8 cellular contexts compared by ENCODE assay signal in genomic region chr11:17386331-17387084, GRCh38. TPM values are rescaled to one million over a fixed set of nuclear protein-coding genes. Genes with fewer than 3 reads are reported as not detected.
DNase-seq lines count a peak whose midpoint lies in the region; ATAC-seq, FAIRE-seq and TF ChIP-seq lines count a peak whose summit lies in the region.

No MANE protein-coding gene starts in this region.

- peaks cover 12% of the 10 kb centered on the region for H3K36me3 ChIP-seq in DOHH2 (ENCODE audit: control insufficient read depth, low read length)
- H3K36me3 ChIP-seq in bronchial epithelial cell (ENCODE audit: control insufficient read depth, insufficient read depth, low read length): no peaks in the 10 kb centered on the region

- DNase-seq in SKM-1 treated with dmso at 0.1 percent for 144 hours (lab: John Stamatoyannopoulos, UW; ENCODE audit: unreplicated experiment): peak; percentile 71
- no peak for DNase-seq in bronchial epithelial cell (ENCODE audit: low read depth)
- DNase-seq in left colon: peak in 1 of 2 donors; percentile 74
- peak in 1 of 2 donors; percentile 70 for DNase-seq in stimulated activated effector memory CD8-positive, alpha-beta T cell treated with anti-CD3 and anti-CD28 coated beads, Interleukin-12 subunit alpha, Interleukin-12 subunit beta, amount 100 ng/mL, for 72 hours (ENCODE audit: low spot score in 2 of 2)
- DNase-seq in epidermal melanocyte (ENCODE audit: insufficient read length, low spot score): no peak

- intact Hi-C loops in left colon (cut with DNase I, micrococcal nuclease): no loop called here

- TF ChIP-seq CTCF in DOHH2 (IDR thresholded peaks at IDR 0.05; ENCODE audit: low read depth, low read length, poor library complexity, severe bottlenecking) (peak; percentile 77), bronchial epithelial cell (IDR thresholded peaks at IDR 0.05; ENCODE audit: insufficient read depth, low read length, severe bottlenecking) (peak; percentile 75)

- peak overlapping the region; percentile 16 to 79 (median 52) for H3K4me3 Mint-ChIP-seq in IgD-negative memory B cell
- no peak overlapping the region for H3K4me3 Mint-ChIP-seq in stimulated activated effector memory CD8-positive, alpha-beta T cell treated with anti-CD3 and anti-CD28 coated beads, Interleukin-12 subunit alpha, Interleukin-12 subunit beta, amount 100 ng/mL, for 72 hours

- peak overlapping the region; percentile 13 for H3K4me2 ChIP-seq in DOHH2 (ENCODE audit: low read length)

- H3K27ac ChIP-seq in DOHH2 (ENCODE audit: low read depth, low read length): no peak overlapping the region

- H3K9me2 ChIP-seq in DOHH2 (replicated peaks; ENCODE audit: control insufficient read depth, low read length): no peaks in the 10 kb centered on the region

- 0 out of 2 replicates have a peak overlapping the region, but pooled peaks have one; percentile 0 for H3K4me3 ChIP-seq in DOHH2 (ENCODE audit: low read length)
- no peak overlapping the region for H3K4me3 ChIP-seq in bronchial epithelial cell (ENCODE audit: low read depth, low read length)

- no peaks in the 10 kb centered on the region for H3K79me2 ChIP-seq in DOHH2 (ENCODE audit: control insufficient read depth, low read length)

- peaks cover 39% of the 10 kb centered on the region for H3K4me1 ChIP-seq in DOHH2 (ENCODE audit: control insufficient read depth, low read length)

- no peaks in the 10 kb centered on the region for H3K36me3 Mint-ChIP-seq in IgD-negative memory B cell
- H3K36me3 Mint-ChIP-seq in stimulated activated effector memory CD8-positive, alpha-beta T cell treated with anti-CD3 and anti-CD28 coated beads, Interleukin-12 subunit alpha, Interleukin-12 subunit beta, amount 100 ng/mL, for 72 hours: peaks cover 6% of the 10 kb centered on the region

- peak; percentile 44 for ATAC-seq in GM21360 (IDR thresholded peaks at IDR 0.05; ENCODE audit: unreplicated experiment)
- peak; percentile 61 for ATAC-seq in left colon
- ATAC-seq in stimulated activated effector memory CD8-positive, alpha-beta T cell treated with anti-CD3 and anti-CD28 coated beads, Interleukin-12 subunit alpha, Interleukin-12 subunit beta, amount 100 ng/mL, for 72 hours: peak; percentile 56

- H3K4me1 Mint-ChIP-seq in IgD-negative memory B cell: peaks cover 9 to 12% (median 10%) of the 10 kb centered on the region in 3 donors
- peaks cover 13% of the 10 kb centered on the region for H3K4me1 Mint-ChIP-seq in stimulated activated effector memory CD8-positive, alpha-beta T cell treated with anti-CD3 and anti-CD28 coated beads, Interleukin-12 subunit alpha, Interleukin-12 subunit beta, amount 100 ng/mL, for 72 hours

- H3K27me3 Mint-ChIP-seq in IgD-negative memory B cell: no peaks in the 10 kb centered on the region

- no peak overlapping the region for H3K27ac Mint-ChIP-seq in IgD-negative memory B cell
- no peak overlapping the region for H3K27ac Mint-ChIP-seq in stimulated activated effector memory CD8-positive, alpha-beta T cell treated with anti-CD3 and anti-CD28 coated beads, Interleukin-12 subunit alpha, Interleukin-12 subunit beta, amount 100 ng/mL, for 72 hours

- peaks cover 5% of the 10 kb centered on the region; the same call in 1 of the 2 replicates for H3K9me3 ChIP-seq in DOHH2 (ENCODE audit: control insufficient read depth, insufficient read depth, low read length)

- no peaks in the 10 kb centered on the region for H3K9me3 Mint-ChIP-seq in IgD-negative memory B cell
- H3K9me3 Mint-ChIP-seq in stimulated activated effector memory CD8-positive, alpha-beta T cell treated with anti-CD3 and anti-CD28 coated beads, Interleukin-12 subunit alpha, Interleukin-12 subunit beta, amount 100 ng/mL, for 72 hours: no peaks in the 10 kb centered on the region

- peaks cover 11% of the 10 kb centered on the region; the same call in 1 of the 2 replicates for H3F3A ChIP-seq in DOHH2 (ENCODE audit: control insufficient read depth, insufficient read depth)

- H3K27me3 ChIP-seq in DOHH2 (ENCODE audit: control insufficient read depth, low read length): no peaks in the 10 kb centered on the region
- H3K27me3 ChIP-seq in bronchial epithelial cell (ENCODE audit: control insufficient read depth, insufficient read depth, low read length): no peaks in the 10 kb centered on the region

- 0 out of 2 replicates have a peak, but pooled peaks cover 4% of the 10 kb centered on the region for H4K20me1 ChIP-seq in DOHH2 (ENCODE audit: control insufficient read depth, insufficient read depth, low read depth, low read length)

- no peak for FAIRE-seq in bronchial epithelial cell (lab: Jason Lieb, UNC)

RNA-seq across cellular contexts. Expression of gene KCNJ11, which starts 2.0 kb away (rescaled TPM):
- polyA plus RNA-seq in IgD-negative memory B cell: 0.80 TPM
- total RNA-seq in bronchial epithelial cell: 0.77 and 0.79 TPM in 2 replicates
- 1 to 10 TPM; 2.1 to 6.9 TPM for total RNA-seq in left colon

RNA-seq across cellular contexts. Expression of gene NCR3LG1, which starts 34.9 kb away (rescaled TPM):
- polyA plus RNA-seq in IgD-negative memory B cell: not detected
- total RNA-seq in bronchial epithelial cell (1.3 and 2.6 TPM in 2 replicates), left colon (10 to 100 TPM; 13.1 to 16.5 TPM)
